ENCODE assay signal across 8 cellular contexts in genomic region chr11:65488273-65489058, GRCh38. TPM values are rescaled to one million over a fixed set of nuclear protein-coding genes. Genes with fewer than 3 reads are reported as not detected.
DNase-seq lines count a peak whose midpoint lies in the region; ATAC-seq, FAIRE-seq and TF ChIP-seq lines count a peak whose summit lies in the region.

No MANE protein-coding gene starts in this region.

- no peaks in the 10 kb centered on the region for H3K27me3 Mint-ChIP-seq in activated CD4-positive, alpha-beta memory T cell treated with anti-CD3 and anti-CD28 coated beads, Interleukin-2, amount 10 ng/mL, durations not matched to agents 7 days and 5 days

- no peak for TF ChIP-seq CTCF in esophagus squamous epithelium (IDR thresholded peaks at IDR 0.05)
- TF ChIP-seq CTCF in neutrophil (IDR thresholded peaks at IDR 0.05), result no peak

- H3K27me3 ChIP-seq in esophagus squamous epithelium (no peaks in the 10 kb centered on the region), neutrophil (no peaks in the 10 kb centered on the region), MG63 (no peaks in the 10 kb centered on the region)

- no peak overlapping the region for H3K4me3 Mint-ChIP-seq in activated CD4-positive, alpha-beta memory T cell treated with anti-CD3 and anti-CD28 coated beads, Interleukin-2, amount 10 ng/mL, durations not matched to agents 7 days and 5 days

- FAIRE-seq in RCC 7860 (lab: Jason Lieb, UNC), result no peak

- H3K9me3 ChIP-seq in esophagus squamous epithelium (no peaks in the 10 kb centered on the region), neutrophil (no peaks in the 10 kb centered on the region), MG63 (no peaks in the 10 kb centered on the region)

- POLR2A ChIA-PET in activated CD4-positive, alpha-beta memory T cell treated with anti-CD3 and anti-CD28 coated beads, Interleukin-2, amount 10 ng/mL, durations not matched to agents 7 days and 5 days (lab: Charles Lee), result interaction anchor here (1.4 to 28.9 kb wide), 4 partner anchors 7 to 68 kb away, joined by 3 to 6840 read pairs (median 1583); partner anchors contain the start of genes MALAT1 and NEAT1

- H3K4me1 ChIP-seq in esophagus squamous epithelium, result peaks cover 70 to 87% (median 83%) of the 10 kb centered on the region in 3 donors
- peaks cover 56 to 59% of the 10 kb centered on the region in 2 experiments for H3K4me1 ChIP-seq in neutrophil (ENCODE audit: control insufficient read depth in 1 of 2, insufficient read depth in 1 of 2, low read depth in 1 of 2, low read length in 1 of 2)

- DNase-seq in EH (ENCODE audit: low read depth) (peak; percentile 88), RCC 7860 (ENCODE audit: low spot score) (peak; percentile 56), esophagus squamous epithelium (lab: John Stamatoyannopoulos, UW) (no peak), MG63 (no peak), 8988T (no peak)
- no peak for DNase-seq in activated CD4-positive, alpha-beta memory T cell treated with anti-CD3 and anti-CD28 coated beads, Interleukin-2, amount 10 ng/mL, durations not matched to agents 7 days and 5 days

- no peaks in the 10 kb centered on the region for H3K36me3 ChIP-seq in esophagus squamous epithelium
- H3K36me3 ChIP-seq in neutrophil, result no peaks in the 10 kb centered on the region
- H3K36me3 ChIP-seq in MG63, result no peaks in the 10 kb centered on the region

- CTCF ChIA-PET in activated CD4-positive, alpha-beta memory T cell treated with anti-CD3 and anti-CD28 coated beads, Interleukin-2, amount 10 ng/mL, durations not matched to agents 7 days and 5 days (lab: Charles Lee), result interaction anchor here (0.8 to 1.0 kb wide), 2 partner anchors 11 to 12 kb away, joined by 3 to 4 read pairs; no protein-coding TSS in a partner anchor

- peaks cover 35% of the 10 kb centered on the region for H3K4me1 Mint-ChIP-seq in activated CD4-positive, alpha-beta memory T cell treated with anti-CD3 and anti-CD28 coated beads, Interleukin-2, amount 10 ng/mL, durations not matched to agents 7 days and 5 days

- no peak for ATAC-seq in GM21786 (IDR thresholded peaks at IDR 0.05; ENCODE audit: unreplicated experiment)

- H3K36me3 Mint-ChIP-seq in activated CD4-positive, alpha-beta memory T cell treated with anti-CD3 and anti-CD28 coated beads, Interleukin-2, amount 10 ng/mL, durations not matched to agents 7 days and 5 days (ENCODE audit: low read depth), result no peaks in the 10 kb centered on the region

- intact Hi-C loops in esophagus squamous epithelium (cut with DNase I), result no loop called here

- WGBS in esophagus squamous epithelium, 2 donors, result 22 to 26% methylated on average over 8 to 9 of the region's 10 CpGs

- H3K27ac ChIP-seq in esophagus squamous epithelium, result peak overlapping the region; percentile 95 to 100 (median 97)
- peak overlapping the region; percentile 96 for H3K27ac ChIP-seq in neutrophil

- H3K9me3 Mint-ChIP-seq in activated CD4-positive, alpha-beta memory T cell treated with anti-CD3 and anti-CD28 coated beads, Interleukin-2, amount 10 ng/mL, durations not matched to agents 7 days and 5 days, result no peaks in the 10 kb centered on the region

- no peak overlapping the region for H3K27ac Mint-ChIP-seq in activated CD4-positive, alpha-beta memory T cell treated with anti-CD3 and anti-CD28 coated beads, Interleukin-2, amount 10 ng/mL, durations not matched to agents 7 days and 5 days

- H3K4me3 ChIP-seq in esophagus squamous epithelium, result peak overlapping the region in 2 of 4 donors; percentile 12 to 51
- H3K4me3 ChIP-seq in neutrophil (ENCODE audit: low read depth in 1 of 2, low read length in 1 of 2), result peak overlapping the region; percentile 39 to 57
- H3K4me3 ChIP-seq in MG63, result no peak overlapping the region

- TF ChIP-seq POLR2A in esophagus squamous epithelium (IDR thresholded peaks at IDR 0.05), result no peak

RNA-seq across cellular contexts. Expression of gene MALAT1, which starts 10.4 kb away (rescaled TPM):
- total RNA-seq in esophagus squamous epithelium, result over 10,000 TPM in 2 of 4 donors, 1,000 to 10,000 TPM in 2; 1,739 to 13,677 (median 9,435) TPM
- total RNA-seq in activated CD4-positive, alpha-beta memory T cell treated with anti-CD3 and anti-CD28 coated beads, Interleukin-2, amount 10 ng/mL, durations not matched to agents 7 days and 5 days, result 1,000 to 10,000 TPM; 7,674 to 7,759 TPM
- 258 and 283 TPM in 2 replicates for total RNA-seq in MG63 (2014; rRNA removed; shearing (Covaris generic); ENCODE audit: low replicate concordance)

RNA-seq across cellular contexts. Expression of gene SCYL1, which starts 36.4 kb away (rescaled TPM):
- total RNA-seq in esophagus squamous epithelium, result 10 to 100 TPM; 40.6 to 63.3 (median 52.6) TPM
- 10 to 100 TPM; 56.9 to 58.5 TPM for total RNA-seq in activated CD4-positive, alpha-beta memory T cell treated with anti-CD3 and anti-CD28 coated beads, Interleukin-2, amount 10 ng/mL, durations not matched to agents 7 days and 5 days
- total RNA-seq in MG63 (2014; rRNA removed; shearing (Covaris generic); ENCODE audit: low replicate concordance), result 50.1 and 56.3 TPM in 2 replicates

Comparison
In these comparisons a context has a peak if more than half of its experiments do, and no peak if none do; other contexts are left out.
1. DNase-seq: peak in EH (single experiment) and RCC 7860 (single experiment); none in esophagus squamous epithelium (single experiment), activated CD4-positive, alpha-beta memory T cell treated with anti-CD3 and anti-CD28 coated beads, Interleukin-2, amount 10 ng/mL, durations not matched to agents 7 days and 5 days (single experiment), MG63 (single experiment) and 8988T (single experiment).